ENCODE assay signal across 8 cellular contexts in genomic region chr17:19992803-19993713, GRCh38. TPM values are rescaled to one million over a fixed set of nuclear protein-coding genes. Genes with fewer than 3 reads are reported as not detected.
DNase-seq lines count a peak whose midpoint lies in the region; ATAC-seq, FAIRE-seq and TF ChIP-seq lines count a peak whose summit lies in the region.

No MANE protein-coding gene starts in this region.

- H3K27ac Mint-ChIP-seq in activated naive CD4-positive, alpha-beta T cell treated with anti-CD3 and anti-CD28 coated beads, Interleukin-2, amount 50 U/mL, for 24 hours, result peak overlapping the region; percentile 2
- H3K27ac Mint-ChIP-seq in glutamatergic neuron (ENCODE audit: unreplicated experiment), result no peak overlapping the region

- ATAC-seq in HG02642 (IDR thresholded peaks at IDR 0.05; ENCODE audit: poor library complexity, unreplicated experiment), result peak; percentile 87

- FAIRE-seq in G401.6 (lab: Jason Lieb, UNC), result peak; percentile 94

- peak overlapping the region; percentile 4 for H3K4me3 Mint-ChIP-seq in activated naive CD4-positive, alpha-beta T cell treated with anti-CD3 and anti-CD28 coated beads, Interleukin-2, amount 50 U/mL, for 24 hours
- H3K4me3 Mint-ChIP-seq in glutamatergic neuron (ENCODE audit: unreplicated experiment), result peak overlapping the region; percentile 55

- no peaks in the 10 kb centered on the region for H3K36me3 Mint-ChIP-seq in activated naive CD4-positive, alpha-beta T cell treated with anti-CD3 and anti-CD28 coated beads, Interleukin-2, amount 50 U/mL, for 24 hours
- no peaks in the 10 kb centered on the region for H3K36me3 Mint-ChIP-seq in glutamatergic neuron (ENCODE audit: unreplicated experiment)

- no peaks in the 10 kb centered on the region for H3K27me3 Mint-ChIP-seq in activated naive CD4-positive, alpha-beta T cell treated with anti-CD3 and anti-CD28 coated beads, Interleukin-2, amount 50 U/mL, for 24 hours
- peaks cover 2% of the 10 kb centered on the region for H3K27me3 Mint-ChIP-seq in glutamatergic neuron (ENCODE audit: unreplicated experiment)

- H3K9me3 Mint-ChIP-seq in activated naive CD4-positive, alpha-beta T cell treated with anti-CD3 and anti-CD28 coated beads, Interleukin-2, amount 50 U/mL, for 24 hours, result no peaks in the 10 kb centered on the region
- H3K9me3 Mint-ChIP-seq in glutamatergic neuron (ENCODE audit: unreplicated experiment), result peaks cover 2% of the 10 kb centered on the region

- H3K4me1 Mint-ChIP-seq in activated naive CD4-positive, alpha-beta T cell treated with anti-CD3 and anti-CD28 coated beads, Interleukin-2, amount 50 U/mL, for 24 hours, result peaks cover 4% of the 10 kb centered on the region
- no peaks in the 10 kb centered on the region for H3K4me1 Mint-ChIP-seq in glutamatergic neuron (ENCODE audit: low read depth, unreplicated experiment)

- peak; percentile 86 for TF ChIP-seq CTCF in glutamatergic neuron (IDR thresholded peaks at IDR 0.05; ENCODE audit: partially characterized antibody, unreplicated experiment)

- peak; percentile 78 to 91 (median 79) for DNase-seq in NCI-H1417 (lab: John Stamatoyannopoulos, UW)
- DNase-seq in SKM-1 treated with dmso at 0.1 percent for 144 hours (lab: John Stamatoyannopoulos, UW; ENCODE audit: unreplicated experiment), result peak; percentile 78
- peak; percentile 84 for DNase-seq in glutamatergic neuron
- peak; percentile 95 for DNase-seq in pons (ENCODE audit: low spot score)
- peak; percentile 89 for DNase-seq in ureter (ENCODE audit: low spot score)

RNA-seq across cellular contexts. Expression of gene AKAP10, which starts 15.4 kb away (rescaled TPM):
- 29.8 TPM for total RNA-seq in glutamatergic neuron (ENCODE audit: unreplicated experiment)
- 57.1 TPM for total RNA-seq in ureter

RNA-seq across cellular contexts. Expression of gene SPECC1, which starts 16.1 kb away (rescaled TPM):
- 60.6 TPM for total RNA-seq in glutamatergic neuron (ENCODE audit: unreplicated experiment)
- total RNA-seq in ureter, result 26.2 TPM

Comparison
In these comparisons a context has a peak if more than half of its experiments do, and no peak if none do; other contexts are left out.
1. Peak in every context shown above with its lines: DNase-seq and ATAC-seq.